In genomic region chr11:86693501-86693900, GRCh38 we compare ENCODE assay signal across 1 cellular context.
TF ChIP-seq lines count a peak whose summit lies in the region.

No MANE protein-coding gene starts in this region.

TF ChIP-seq in GM23338, 12 proteins besides CTCF, POLR2A, EP300 and RAD21 (continued from another document):
- no peak for TF ChIP-seq ZNF462 (CRISPR knock-in tag; IDR thresholded peaks at IDR 0.05)
- no peak for TF ChIP-seq CREB1 (CRISPR knock-in tag; IDR thresholded peaks at IDR 0.05; ENCODE audit: low read depth)
- TF ChIP-seq ETS1 (IDR thresholded peaks at IDR 0.05), result no peak
- no peak for TF ChIP-seq EZH2phosphoT487 (IDR thresholded peaks at IDR 0.05; ENCODE audit: unreplicated experiment)
- TF ChIP-seq JUNB (IDR thresholded peaks at IDR 0.05; ENCODE audit: unreplicated experiment), result no peak
- no peak for TF ChIP-seq EZH2 (IDR thresholded peaks at IDR 0.05; ENCODE audit: low read depth, unreplicated experiment)
